8 cellular contexts compared by ENCODE assay signal in genomic region chr12:72271741-72272661, GRCh38. TPM values are rescaled to one million over a fixed set of nuclear protein-coding genes. Genes with fewer than 3 reads are reported as not detected.
DNase-seq lines count a peak whose midpoint lies in the region; ATAC-seq, FAIRE-seq and TF ChIP-seq lines count a peak whose summit lies in the region.

Gene TRHDE, plus strand, starts transcription at chr12:72272370. Its CDS starts 274 bp downstream, at chr12:72272644.

- H3K9me3 ChIP-seq in HUES48 (ENCODE audit: control insufficient read depth, insufficient read depth, low read length) (no peaks in the 10 kb centered on the region), astrocyte (ENCODE audit: insufficient read depth, low read depth, low read length) (no peaks in the 10 kb centered on the region)

- H3K9ac ChIP-seq in HUES48 (ENCODE audit: low read depth, low read length), result peak within 1 kb of the TSS; percentile 37
- peak within 1 kb of the TSS; percentile 89 for H3K9ac ChIP-seq in astrocyte (ENCODE audit: low read length)

- DNase-seq in astrocyte (ENCODE audit: low read depth) (peak; percentile 64), hepatic stellate cell (ENCODE audit: low spot score) (peak; percentile 66), renal cortical epithelial cell (ENCODE audit: low read depth) (no peak)
- no peak for DNase-seq in stimulated activated naive CD4-positive, alpha-beta T cell treated with Interleukin-2 at 50 U/mL for 16 hours (lab: John Stamatoyannopoulos, UW)

- peak within 1 kb of the TSS; percentile 18 for H3K27ac Mint-ChIP-seq in astrocyte (ENCODE audit: unreplicated experiment)

- peak within 1 kb of the TSS; percentile 89 for H2AFZ ChIP-seq in astrocyte (ENCODE audit: low read depth, low read length)

- H3K4me1 Mint-ChIP-seq in astrocyte (ENCODE audit: low read depth, unreplicated experiment), result no peaks in the 10 kb centered on the region

- H3K27ac ChIP-seq in C4-2B (peak within 1 kb of the TSS; percentile 32), HUES48 (ENCODE audit: low read depth, low read length) (no peak within 1 kb of the TSS), astrocyte (ENCODE audit: low read depth, low read length) (peak within 1 kb of the TSS; percentile 75)

- H4K20me1 ChIP-seq in astrocyte (ENCODE audit: insufficient read depth, low read length), result no peaks in the 10 kb centered on the region

- peak within 1 kb of the TSS; percentile 93 for H3K4me3 Mint-ChIP-seq in astrocyte (ENCODE audit: unreplicated experiment)

- no peaks in the 10 kb centered on the region for H3K9me3 Mint-ChIP-seq in astrocyte (ENCODE audit: unreplicated experiment)

- FAIRE-seq in astrocyte (lab: Jason Lieb, UNC), result no peak

- H3K27me3 ChIP-seq in HUES48 (ENCODE audit: control insufficient read depth, insufficient read depth, low read length) (peaks cover 55% of the 10 kb centered on the region), astrocyte (ENCODE audit: insufficient read depth, low read length) (no peaks in the 10 kb centered on the region)

- H3K79me2 ChIP-seq in astrocyte (ENCODE audit: insufficient read depth, low read length), result peaks cover 98% of the 10 kb centered on the region

- H3K4me1 ChIP-seq in HUES48 (ENCODE audit: control insufficient read depth, insufficient read depth, low read length) (peaks cover 34% of the 10 kb centered on the region), astrocyte (ENCODE audit: insufficient read depth, low read length) (no peaks in the 10 kb centered on the region)

- no peak for ATAC-seq in HG02840 (IDR thresholded peaks at IDR 0.05; ENCODE audit: low FRiP score, unreplicated experiment)
- ATAC-seq in HG03025 (IDR thresholded peaks at IDR 0.05; ENCODE audit: low FRiP score, unreplicated experiment), result no peak

- no peak for TF ChIP-seq CTCF in C4-2B (conservative IDR thresholded peaks at IDR 0.05)
- no peak for TF ChIP-seq CTCF in astrocyte (IDR thresholded peaks at IDR 0.05; ENCODE audit: insufficient read depth, low read depth, low read length)

- H3K36me3 Mint-ChIP-seq in astrocyte (ENCODE audit: low read depth, unreplicated experiment), result no peaks in the 10 kb centered on the region

- H3K4me3 ChIP-seq in HUES48 (ENCODE audit: low read depth, low read length), result peak within 1 kb of the TSS; percentile 78
- H3K4me3 ChIP-seq in astrocyte (ENCODE audit: insufficient read depth, low read depth, low read length), result peak within 1 kb of the TSS; percentile 94

- peaks cover 38% of the 10 kb centered on the region for H3K27me3 Mint-ChIP-seq in astrocyte (ENCODE audit: low read depth, unreplicated experiment)

- peak within 1 kb of the TSS; percentile 96 for H3K4me2 ChIP-seq in astrocyte (ENCODE audit: low read length)

- H3K36me3 ChIP-seq in HUES48 (ENCODE audit: control insufficient read depth, insufficient read depth, low read length), result no peaks in the 10 kb centered on the region
- no peaks in the 10 kb centered on the region for H3K36me3 ChIP-seq in astrocyte (ENCODE audit: insufficient read depth, low read length)

RNA-seq across cellular contexts. Expression of gene TRHDE, which starts in this region (rescaled TPM):
- total RNA-seq in astrocyte (0.87 and 1.4 TPM in 2 replicates), renal cortical epithelial cell (17.5 and 30.6 TPM in 2 replicates)

Comparison
In these comparisons a context has a peak if more than half of its experiments do, and no peak if none do; other contexts are left out.
1. DNase-seq: peak in astrocyte (single experiment) and hepatic stellate cell (single experiment); none in renal cortical epithelial cell (single experiment) and stimulated activated naive CD4-positive, alpha-beta T cell treated with Interleukin-2 at 50 U/mL for 16 hours (single experiment).